In the genomic region with DNA sequence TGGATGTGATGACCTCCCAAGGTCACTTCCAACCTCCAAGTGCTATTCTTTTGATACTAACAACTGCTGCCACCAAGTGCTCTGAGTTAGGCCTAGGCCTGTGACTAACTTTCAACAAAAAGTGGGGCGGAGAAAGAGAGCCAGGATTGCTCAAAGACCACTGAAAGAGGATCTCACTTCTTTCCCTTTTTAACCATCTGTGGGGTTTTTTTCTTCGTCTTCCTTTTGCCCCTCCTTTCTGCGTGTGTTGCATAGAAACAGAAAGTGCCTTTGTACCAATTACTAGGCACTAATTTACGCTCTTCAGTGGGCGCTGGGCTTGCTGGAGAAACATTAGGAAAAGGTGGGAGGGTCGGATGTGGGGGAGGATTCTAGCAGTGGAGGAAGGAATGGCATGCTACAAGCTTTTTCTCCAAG, we compare ENCODE assay signal across 9 cellular contexts. TPM values are rescaled to one million over a fixed set of nuclear protein-coding genes. Genes with fewer than 3 reads are reported as not detected.
DNase-seq lines count a peak whose midpoint lies in the region; ATAC-seq and TF ChIP-seq lines count a peak whose summit lies in the region.
"Had no signal": no experiment of that assay in that cellular context is flagged by ENCODE, and none has a peak within 500 bp of the region (broad histone marks: within the 10 kb centered on the region; RNA-seq: fewer than 3 reads in every experiment).

No MANE protein-coding gene starts in this region.

- H3K9me3 Mint-ChIP-seq in activated naive CD8-positive, alpha-beta T cell treated with anti-CD3 and anti-CD28 coated beads, Interleukin-2, amount 10 ng/mL, durations not matched to agents 7 days and 5 days: no peaks in the 10 kb centered on the region

- H3K36me3 Mint-ChIP-seq in activated naive CD8-positive, alpha-beta T cell treated with anti-CD3 and anti-CD28 coated beads, Interleukin-2, amount 10 ng/mL, durations not matched to agents 7 days and 5 days: peaks cover 2% of the 10 kb centered on the region

- peaks cover 65% of the 10 kb centered on the region for H3K4me1 Mint-ChIP-seq in activated naive CD8-positive, alpha-beta T cell treated with anti-CD3 and anti-CD28 coated beads, Interleukin-2, amount 10 ng/mL, durations not matched to agents 7 days and 5 days

- ATAC-seq in GM21381 (IDR thresholded peaks at IDR 0.05; ENCODE audit: unreplicated experiment): peak; percentile 79
- ATAC-seq in HG03558 (IDR thresholded peaks at IDR 0.05; ENCODE audit: extremely low read depth, unreplicated experiment): peak; percentile 82
- peak; percentile 68 for ATAC-seq in activated naive CD8-positive, alpha-beta T cell treated with anti-CD3 and anti-CD28 coated beads, Interleukin-2, amount 10 ng/mL, durations not matched to agents 7 days and 5 days (ENCODE audit: low read depth)
- ATAC-seq: Panc1 had no signal

- no peaks in the 10 kb centered on the region for H3K9me3 ChIP-seq in stomach

- H3K27ac ChIP-seq in stomach: peak overlapping the region; percentile 64 to 80 (median 76)

- POLR2A ChIA-PET in activated naive CD8-positive, alpha-beta T cell treated with anti-CD3 and anti-CD28 coated beads, Interleukin-2, amount 10 ng/mL, durations not matched to agents 7 days and 5 days (lab: Charles Lee): interaction anchor here (6.6 kb wide), 1 partner anchor 13 kb away, joined by 39 read pairs; no protein-coding TSS in a partner anchor

- TF ChIP-seq CTCF in GM10266 (IDR thresholded peaks at IDR 0.05; ENCODE audit: control insufficient read depth, insufficient read depth, low read depth, missing control alignments) (peak; percentile 11), stomach (IDR thresholded peaks at IDR 0.05) (no peak)

- TF ChIP-seq EP300 in stomach (IDR thresholded peaks at IDR 0.05): no peak

- intact Hi-C loops in stomach (cut with DNase I; ENCODE audit: low total_unique reads): no loop called here

- no peaks in the 10 kb centered on the region for H3K27me3 ChIP-seq in stomach

- H3K27me3 Mint-ChIP-seq in activated naive CD8-positive, alpha-beta T cell treated with anti-CD3 and anti-CD28 coated beads, Interleukin-2, amount 10 ng/mL, durations not matched to agents 7 days and 5 days: no peaks in the 10 kb centered on the region

- peak overlapping the region; percentile 89 for H3K4me3 Mint-ChIP-seq in activated naive CD8-positive, alpha-beta T cell treated with anti-CD3 and anti-CD28 coated beads, Interleukin-2, amount 10 ng/mL, durations not matched to agents 7 days and 5 days

- WGBS in stomach, 5 donors: 32 to 65% (median 54%) methylated on average over 6 of the region's 6 CpGs

- peaks cover 78 to 91% (median 82%) of the 10 kb centered on the region in 4 donors for H3K4me1 ChIP-seq in stomach

- peak overlapping the region in 2 of 4 donors; percentile 26 to 38 for H3K4me3 ChIP-seq in stomach

- H3K36me3 ChIP-seq in stomach: peaks cover 0 to 14% (median 9%) of the 10 kb centered on the region in 4 donors

- no peak for TF ChIP-seq POLR2A in stomach (IDR thresholded peaks at IDR 0.05)

- peak; percentile 61 for DNase-seq in GM10266 (ENCODE audit: extremely low spot score)
- DNase-seq in activated naive CD8-positive, alpha-beta T cell treated with anti-CD3 and anti-CD28 coated beads, Interleukin-2, amount 10 ng/mL, durations not matched to agents 7 days and 5 days: no peak
- DNase-seq in kidney tubule cell (ENCODE audit: low spot score): peak; percentile 38
- no peak for DNase-seq in stomach
- DNase-seq in NCI-H2107 (lab: John Stamatoyannopoulos, UW): no peak
- no peak for DNase-seq in DMS79 treated with DMSO at 0.1 percent for 48 hours (lab: John Stamatoyannopoulos, UW)

- H3K27ac Mint-ChIP-seq in activated naive CD8-positive, alpha-beta T cell treated with anti-CD3 and anti-CD28 coated beads, Interleukin-2, amount 10 ng/mL, durations not matched to agents 7 days and 5 days: peak overlapping the region; percentile 96

RNA-seq across cellular contexts. Expression of gene KLF9, which starts 8.0 kb away (rescaled TPM):
- 10 to 100 TPM; 16.2 TPM for total RNA-seq in activated naive CD8-positive, alpha-beta T cell treated with anti-CD3 and anti-CD28 coated beads, Interleukin-2, amount 10 ng/mL, durations not matched to agents 7 days and 5 days
- total RNA-seq in stomach: 100 to 1,000 TPM in 2 of 5 donors, 10 to 100 TPM in 3; 37.3 to 174 (median 95.3) TPM
- 10 to 100 TPM; 27.9 to 35.9 (median 28.4) TPM for polyA plus RNA-seq in stomach

Comparison
In these comparisons a context has a peak if more than half of its experiments do, and no peak if none do; other contexts are left out.
1. DNase-seq: peak in GM10266 (single experiment) and kidney tubule cell (single experiment); none in activated naive CD8-positive, alpha-beta T cell treated with anti-CD3 and anti-CD28 coated beads, Interleukin-2, amount 10 ng/mL, durations not matched to agents 7 days and 5 days (single experiment), stomach (single experiment), NCI-H2107 (single experiment) and DMS79 treated with DMSO at 0.1 percent for 48 hours (single experiment).
2. Peak in every context shown above with its lines, with median percentiles within 50 percentile points of each other: ATAC-seq.